ENCODE assay signal across 1 cellular context in the genomic region with DNA sequence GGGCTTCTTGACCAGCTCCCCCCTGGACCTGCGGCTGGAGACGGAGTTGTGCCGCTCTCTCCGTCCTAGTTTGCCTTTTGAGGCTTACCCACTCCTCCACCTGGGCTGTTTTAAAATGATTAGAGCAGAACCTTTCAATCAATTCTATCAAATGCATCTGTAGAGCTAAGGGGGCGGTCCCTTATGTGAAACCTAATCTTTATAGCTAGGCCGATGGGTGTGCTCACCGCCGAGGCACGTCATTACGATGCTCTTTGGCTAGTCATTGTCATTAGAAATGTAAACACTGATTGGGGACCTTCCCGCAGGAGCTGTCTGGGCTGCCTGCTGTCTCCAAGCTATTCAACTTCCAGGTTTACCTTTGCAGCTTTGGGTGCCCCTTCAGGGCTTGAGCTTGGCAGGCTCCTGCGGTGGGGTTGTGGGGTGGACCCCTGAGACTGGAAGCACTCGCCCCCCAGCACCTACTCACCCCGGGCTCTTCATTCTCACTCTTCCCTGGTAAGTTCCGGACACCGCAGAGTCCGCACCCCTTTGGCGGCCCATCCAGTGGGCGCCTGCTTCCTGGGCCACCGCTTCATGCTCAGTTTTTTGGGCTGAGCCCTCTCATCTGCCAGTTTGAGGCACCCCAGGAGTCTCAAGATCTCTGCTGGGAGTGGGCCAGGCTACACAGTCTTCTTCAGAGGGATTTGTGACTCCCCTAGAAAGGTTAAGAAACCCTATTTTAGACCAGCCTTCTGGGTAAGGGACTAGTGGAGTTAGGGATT.
TF ChIP-seq lines count a peak whose summit lies in the region.

No MANE protein-coding gene starts in this region.

TF ChIP-seq in GM23338, 12 proteins besides CTCF, POLR2A, EP300 and RAD21:
- no peak for TF ChIP-seq REST (IDR thresholded peaks at IDR 0.05; ENCODE audit: unreplicated experiment)
- no peak for TF ChIP-seq CREB1 (CRISPR knock-in tag; IDR thresholded peaks at IDR 0.05; ENCODE audit: low read depth)
- no peak for TF ChIP-seq JUNB (IDR thresholded peaks at IDR 0.05; ENCODE audit: unreplicated experiment)
- no peak for TF ChIP-seq ZNF331 (CRISPR knock-in tag; IDR thresholded peaks at IDR 0.05; ENCODE audit: low read depth)
